In genomic region chr13:102845630-102846260, GRCh38 we compare ENCODE assay signal across 8 cellular contexts. TPM values are rescaled to one million over a fixed set of nuclear protein-coding genes. Genes with fewer than 3 reads are reported as not detected.
DNase-seq lines count a peak whose midpoint lies in the region; ATAC-seq and TF ChIP-seq lines count a peak whose summit lies in the region.

TSS of gene ERCC5 (plus strand) at chr13:102846032. CDS start at chr13:102846267, 235 bp downstream.

- H3K4me1 ChIP-seq in heart right ventricle (peaks cover 0 to 37% (median 28%) of the 10 kb centered on the region in 9 donors), upper lobe of right lung (peaks cover 13% of the 10 kb centered on the region)

- 0% methylated on average over 49 of the region's 49 CpGs for WGBS in heart right ventricle, 2 donors

- in situ Hi-C loops in GM13977 (cut with MboI; ENCODE audit: low pct_unique_long_range_greater_than_20kb, low sequenced_read_pairs, unreplicated experiment), result loop anchor here (10.0 kb wide), 1 partner anchor 251 kb away; the partner anchor contains the start of gene TPP2

- H3K27ac ChIP-seq in heart right ventricle (peak within 1 kb of the TSS; percentile 88 to 98 (median 95)), upper lobe of right lung (peak within 1 kb of the TSS; percentile 98)

- H3K4me3 ChIP-seq in heart right ventricle (peak within 1 kb of the TSS; percentile 76 to 98 (median 88)), upper lobe of right lung (peak within 1 kb of the TSS; percentile 92)

- ATAC-seq in HG02870 (IDR thresholded peaks at IDR 0.05; ENCODE audit: unreplicated experiment) (peak; percentile 83), heart right ventricle (peak; percentile 93 to 97 (median 95)), upper lobe of right lung (peak; percentile 95)

- peaks cover 43% of the 10 kb centered on the region for H3K4me1 Mint-ChIP-seq in T-helper 1 cell treated with Interleukin-12 subunit alpha and Interleukin-12 subunit beta and Interleukin-4 antibody, amounts not matched to agents 30 μg/mL and 1 μg/mL, for 36 hours (ENCODE audit: low read depth)

- H3K27ac Mint-ChIP-seq in T-helper 1 cell treated with Interleukin-12 subunit alpha and Interleukin-12 subunit beta and Interleukin-4 antibody, amounts not matched to agents 30 μg/mL and 1 μg/mL, for 36 hours, result peak within 1 kb of the TSS; percentile 98

- peaks cover 10% of the 10 kb centered on the region for H3K36me3 Mint-ChIP-seq in T-helper 1 cell treated with Interleukin-12 subunit alpha and Interleukin-12 subunit beta and Interleukin-4 antibody, amounts not matched to agents 30 μg/mL and 1 μg/mL, for 36 hours (ENCODE audit: low read depth)

- intact Hi-C loops in heart right ventricle (cut with DNase I), result loop anchor here in 8 of 10 donors (1.0 to 5.0 kb wide), 12 partner anchors 43 to 265 kb away; partner anchors contain the start of genes TPP2 (in 3 of the 8), BIVM (in 1 of the 8), POGLUT2 (in 1 of the 8) and TEX30 (in 1 of the 8)
- intact Hi-C loops in posterior vena cava (cut with DNase I), result loop anchor here in 1 of 2 donors (5.0 kb wide), 2 partner anchors 48 to 248 kb away; partner anchors contain the start of genes BIVM, POGLUT2 and TPP2
- intact Hi-C loops in upper lobe of right lung (cut with DNase I), result no loop called here

- TF ChIP-seq CTCF in GM13977 (IDR thresholded peaks at IDR 0.05; ENCODE audit: extremely low read depth, insufficient read depth, missing control alignments) (peak; percentile 42), heart right ventricle (IDR thresholded peaks at IDR 0.05) (peak in 1 of 9 donors; percentile 12), upper lobe of right lung (IDR thresholded peaks at IDR 0.05) (no peak)

- no peaks in the 10 kb centered on the region for H3K27me3 ChIP-seq in heart right ventricle
- H3K27me3 ChIP-seq in upper lobe of right lung, result no peaks in the 10 kb centered on the region

- DNase-seq in GM13977 (ENCODE audit: low spot score), result peak; percentile 72
- DNase-seq in NCI-H146 (lab: John Stamatoyannopoulos, UW), result peak; percentile 96
- peak; percentile 94 for DNase-seq in amniotic stem cell (lab: John Stamatoyannopoulos, UW)
- DNase-seq in heart right ventricle, result peak; percentile 93 to 96
- DNase-seq in posterior vena cava (ENCODE audit: low spot score), result peak; percentile 98
- DNase-seq in upper lobe of right lung, result peak; percentile 96

- no peaks in the 10 kb centered on the region for H3K9me3 Mint-ChIP-seq in T-helper 1 cell treated with Interleukin-12 subunit alpha and Interleukin-12 subunit beta and Interleukin-4 antibody, amounts not matched to agents 30 μg/mL and 1 μg/mL, for 36 hours

- H3K9me3 ChIP-seq in heart right ventricle (no peaks in the 10 kb centered on the region), upper lobe of right lung (no peaks in the 10 kb centered on the region)

- H3K36me3 ChIP-seq in heart right ventricle (peaks cover 0 to 32% (median 8%) of the 10 kb centered on the region in 9 donors), upper lobe of right lung (no peaks in the 10 kb centered on the region)

- peak within 1 kb of the TSS; percentile 96 for H3K4me3 Mint-ChIP-seq in T-helper 1 cell treated with Interleukin-12 subunit alpha and Interleukin-12 subunit beta and Interleukin-4 antibody, amounts not matched to agents 30 μg/mL and 1 μg/mL, for 36 hours

- peaks cover 3% of the 10 kb centered on the region for H3K27me3 Mint-ChIP-seq in T-helper 1 cell treated with Interleukin-12 subunit alpha and Interleukin-12 subunit beta and Interleukin-4 antibody, amounts not matched to agents 30 μg/mL and 1 μg/mL, for 36 hours (ENCODE audit: low read depth)

RNA-seq across cellular contexts. Expression of gene ERCC5, which starts in this region (rescaled TPM):
- total RNA-seq in heart right ventricle (10 to 100 TPM; 26.5 to 37.7 (median 33.4) TPM), posterior vena cava (10 to 100 TPM; 26.6 to 30.3 TPM), upper lobe of right lung (50.7 TPM)
- 10 to 100 TPM; 18.1 to 59.5 TPM for polyA plus RNA-seq in heart right ventricle

Comparison
In these comparisons a context has a peak if more than half of its experiments do, and no peak if none do; other contexts are left out.
1. Peak in every context shown above with its lines: DNase-seq, ATAC-seq, H3K4me3 ChIP-seq and H3K27ac ChIP-seq.